Comparison of ENCODE assay signal across 17 cellular contexts in genomic region chr15:76098685-76099084, GRCh38. TPM values are rescaled to one million over a fixed set of nuclear protein-coding genes. Genes with fewer than 3 reads are reported as not detected.
A peak's percentile ranks its signal among the peaks of the same experiment; 100 is the strongest.
DNase-seq lines count a peak whose midpoint lies in the region; ATAC-seq and TF ChIP-seq lines count a peak whose summit lies in the region.
"Had no signal": no experiment of that assay in that cellular context is flagged by ENCODE, and none has a peak within 500 bp of the region (broad histone marks: within the 10 kb centered on the region; RNA-seq: fewer than 3 reads in every experiment).

No MANE protein-coding gene starts in this region.

- H3K27ac ChIP-seq in right lobe of liver = no peak overlapping the region
- H3K27ac ChIP-seq in A673 (ENCODE audit: low read depth, low read length, poor library complexity, severe bottlenecking) = no peak overlapping the region
- H3K27ac ChIP-seq: BLaER1 treated with 17β-estradiol and CSF1 and Interleukin-3, amounts not matched to agents 10 nM and 100 nM; HL-60 had no signal

- intact Hi-C loops in right lobe of liver (cut with DNase I) = no loop called here
- intact Hi-C loops in A673 (cut with micrococcal nuclease; ENCODE audit: unreplicated experiment) = no loop called here

- no peak for TF ChIP-seq POLR2A in right lobe of liver (IDR thresholded peaks at IDR 0.05)

- TF ChIP-seq CTCF in right lobe of liver (IDR thresholded peaks at IDR 0.05) (no peak), A673 (conservative IDR thresholded peaks at IDR 0.05; ENCODE audit: low read depth, low read length) (no peak)

- POLR2A ChIA-PET in A673 (lab: Charles Lee; ENCODE audit: low non-redundant PET) = no interaction called here

- peak in 3 of 4 donors; percentile 31 to 52 (median 45) for ATAC-seq in right lobe of liver
- ATAC-seq in HG03432 (IDR thresholded peaks at IDR 0.05; ENCODE audit: unreplicated experiment) = no peak

- peak; percentile 18 for DNase-seq in HuH-7 (ENCODE audit: low spot score)
- DNase-seq in islet precursor cell = peak; percentile 57
- peak in 2 of 3 donors; percentile 24 to 50 for DNase-seq in right lobe of liver
- DNase-seq in NCI-H1436 treated with DMSO at 0.1 percent for 48 hours (lab: John Stamatoyannopoulos, UW) = no peak
- no peak for DNase-seq in A172 (ENCODE audit: low spot score)
- DNase-seq in A673 (ENCODE audit: low spot score) = no peak
- DNase-seq: ACHN; Calu3; CD4-positive, CD25-positive, alpha-beta regulatory T cell; DMS 273 treated with DMSO at 0.1 percent for 48 hours; DMS79; IMR-90; KBM-7 had no signal

- H3K36me3 ChIP-seq in right lobe of liver (no peaks in the 10 kb centered on the region), A673 (ENCODE audit: insufficient read depth, low read length, poor library complexity, severe bottlenecking) (no peaks in the 10 kb centered on the region)
- H3K36me3 ChIP-seq: BLaER1 treated with 17β-estradiol and CSF1 and Interleukin-3, amounts not matched to agents 10 nM and 100 nM; HAP-1 had no signal

- H3K4me3 ChIP-seq in right lobe of liver (no peak overlapping the region), A673 (ENCODE audit: low read depth, low read length, poor library complexity, severe bottlenecking) (no peak overlapping the region)
- H3K4me3 ChIP-seq: BLaER1 treated with 17β-estradiol and CSF1 and Interleukin-3, amounts not matched to agents 10 nM and 100 nM; HAP-1 had no signal

- no CpG with 5 or more reads among the region's 3 CpGs for WGBS in right lobe of liver (ENCODE audit: insufficient coverage, low coverage, low lambda C conversion rate, missing lambda C conversion rate)

- H3K27me3 ChIP-seq in right lobe of liver = no peaks in the 10 kb centered on the region
- H3K27me3 ChIP-seq in A673 (replicated peaks; ENCODE audit: insufficient read depth, low read depth, low read length, poor library complexity) = peaks cover 33% of the 10 kb centered on the region
- H3K27me3 ChIP-seq: BLaER1 treated with 17β-estradiol and CSF1 and Interleukin-3, amounts not matched to agents 10 nM and 100 nM had no signal

- CTCF ChIA-PET in A673 (lab: Charles Lee) = no interaction called here

- no TSS peak for BruUV-seq in A673 (replicated peaks; lab: Mats Ljungman, UMichigan)

- H3K9me3 ChIP-seq in right lobe of liver (no peaks in the 10 kb centered on the region), A673 (ENCODE audit: low read depth, low read length, poor library complexity, severe bottlenecking) (no peaks in the 10 kb centered on the region)
- H3K9me3 ChIP-seq: HAP-1 had no signal

- H3K4me1 ChIP-seq in right lobe of liver = peaks cover 0 to 8% (median 0%) of the 10 kb centered on the region in 4 donors
- no peaks in the 10 kb centered on the region for H3K4me1 ChIP-seq in A673 (ENCODE audit: insufficient read depth, low read length, poor library complexity, severe bottlenecking)
- H3K4me1 ChIP-seq: BLaER1 treated with 17β-estradiol and CSF1 and Interleukin-3, amounts not matched to agents 10 nM and 100 nM; HAP-1 had no signal

RNA-seq across cellular contexts. Expression of gene TMEM266, which starts 38.9 kb away (rescaled TPM):
- total RNA-seq in right lobe of liver (under 1 TPM in 2 of 6 experiments, not detected in 4; 0.12 to 0.19 TPM), A673 (2021) (0.17 TPM in 1 of 2 replicates, not detected in the other)
- 0.48 and 1.1 TPM in 2 replicates for total RNA-seq in A172 (2014; rRNA removed; shearing (Covaris generic))
- total RNA-seq: Calu3, IMR-90 had no signal

Comparison
In these comparisons a context has a peak if more than half of its experiments do, and no peak if none do; other contexts are left out.
1. DNase-seq: peak in HuH-7 (single experiment), islet precursor cell (single experiment) and right lobe of liver (2 of 3); none in NCI-H1436 treated with DMSO at 0.1 percent for 48 hours (single experiment), A172 (single experiment) and A673 (single experiment).